Comparison of ENCODE assay signal across 1 cellular context in the genomic region with DNA sequence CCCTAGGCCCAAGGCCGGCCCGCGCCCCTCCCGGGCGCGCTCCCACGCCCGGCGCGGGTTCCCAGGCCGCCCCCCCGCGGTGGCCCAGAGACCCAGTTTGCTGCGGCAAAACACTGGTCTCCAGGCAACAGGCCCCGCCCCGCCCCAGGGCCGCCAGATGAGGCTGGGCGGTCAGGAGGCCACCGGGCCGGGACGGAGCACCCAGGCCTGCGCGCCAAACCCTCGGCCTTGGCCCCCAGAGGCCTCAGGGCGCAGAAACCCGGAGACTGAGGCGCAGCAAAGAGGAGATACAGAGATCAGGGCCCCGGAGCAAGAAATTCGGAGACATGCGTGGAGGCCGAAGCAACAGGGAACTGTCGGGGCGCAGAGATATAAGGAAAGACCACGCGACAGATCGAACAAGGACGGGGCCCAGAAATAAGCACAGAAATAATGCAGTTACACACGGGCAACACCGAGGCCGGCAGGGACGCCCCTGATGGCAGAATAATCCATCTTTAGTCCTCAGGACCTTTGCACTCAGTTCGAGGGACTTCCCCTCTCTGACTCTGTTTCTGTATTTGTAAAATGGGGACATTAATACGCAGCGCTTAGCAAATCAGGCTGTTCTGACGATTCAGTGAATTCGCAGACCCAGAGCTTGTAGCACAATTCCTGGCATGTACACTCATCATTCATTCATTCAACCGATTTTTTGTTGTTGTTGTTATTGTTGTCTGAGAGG.
TF ChIP-seq lines count a peak whose summit lies in the region.

No MANE protein-coding gene starts in this region.

TF ChIP-seq in GM12878, 131 proteins besides CTCF, POLR2A, EP300 and RAD21 (continued from another document and continues in another):
- TF ChIP-seq EGR1 (IDR thresholded peaks at IDR 0.05; ENCODE audit: borderline replicate concordance in 1 of 2, low read depth in 2 of 2, low read length in 2 of 2) (peak in 1 of 2 experiments; percentile 69; a peak in 1 of 3 replicates), HDAC6 (IDR thresholded peaks at IDR 0.05; ENCODE audit: unreplicated experiment) (no peak), PML (IDR thresholded peaks at IDR 0.05; ENCODE audit: low read length) (no peak), FOXK2 (IDR thresholded peaks at IDR 0.05) (no peak), PAX5 (IDR thresholded peaks at IDR 0.05; ENCODE audit: borderline replicate concordance, low read depth, low read length) (no peak), GABPA (IDR thresholded peaks at IDR 0.05; ENCODE audit: low read depth) (no peak), BHLHE40 (IDR thresholded peaks at IDR 0.05; ENCODE audit: borderline replicate concordance in 1 of 2, low read depth in 2 of 2, low read length in 1 of 2) (peak in 1 of 2 experiments; percentile 44; a peak in 1 of 4 replicates), MEF2B (IDR thresholded peaks at IDR 0.05; ENCODE audit: partially characterized antibody, poor library complexity, severe bottlenecking) (no peak), ZNF217 (IDR thresholded peaks at IDR 0.05) (no peak), RBBP5 (conservative IDR thresholded peaks at IDR 0.05) (no peak), NR2F1 (conservative IDR thresholded peaks at IDR 0.05) (peak; percentile 90), SPI1 (IDR thresholded peaks at IDR 0.05; ENCODE audit: borderline replicate concordance, insufficient read depth, low read depth, low read length) (no peak), TCF3 (IDR thresholded peaks at IDR 0.05; ENCODE audit: borderline replicate concordance, insufficient read depth, low read depth, low read length) (no peak), NFYA (IDR thresholded peaks at IDR 0.05; ENCODE audit: borderline replicate concordance, low read depth, low read length) (no peak), NRF1 (conservative IDR thresholded peaks at IDR 0.05; ENCODE audit: low read depth, low read length) (no peak), TCF12 (IDR thresholded peaks at IDR 0.05; ENCODE audit: low read depth, low read length) (no peak), POLR2AphosphoS2 (IDR thresholded peaks at IDR 0.05; ENCODE audit: low read depth, low read length) (no peak), ASH2L (IDR thresholded peaks at IDR 0.05; ENCODE audit: borderline replicate concordance, low read depth) (no peak), STAT1 (conservative IDR thresholded peaks at IDR 0.05) (no peak), POLR2AphosphoS5 (IDR thresholded peaks at IDR 0.05; ENCODE audit: low read length) (no peak), SUPT20H (IDR thresholded peaks at IDR 0.05; ENCODE audit: borderline replicate concordance, control insufficient read depth, low read depth, low read length) (no peak), SMARCA5 (IDR thresholded peaks at IDR 0.05) (no peak)
- TF ChIP-seq, protein P1, sequence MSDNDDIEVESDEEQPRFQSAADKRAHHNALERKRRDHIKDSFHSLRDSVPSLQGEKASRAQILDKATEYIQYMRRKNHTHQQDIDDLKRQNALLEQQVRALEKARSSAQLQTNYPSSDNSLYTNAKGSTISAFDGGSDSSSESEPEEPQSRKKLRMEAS (IDR thresholded peaks at IDR 0.05; ENCODE audit: low read depth, low read length): no peak
- TF ChIP-seq, protein P2, sequence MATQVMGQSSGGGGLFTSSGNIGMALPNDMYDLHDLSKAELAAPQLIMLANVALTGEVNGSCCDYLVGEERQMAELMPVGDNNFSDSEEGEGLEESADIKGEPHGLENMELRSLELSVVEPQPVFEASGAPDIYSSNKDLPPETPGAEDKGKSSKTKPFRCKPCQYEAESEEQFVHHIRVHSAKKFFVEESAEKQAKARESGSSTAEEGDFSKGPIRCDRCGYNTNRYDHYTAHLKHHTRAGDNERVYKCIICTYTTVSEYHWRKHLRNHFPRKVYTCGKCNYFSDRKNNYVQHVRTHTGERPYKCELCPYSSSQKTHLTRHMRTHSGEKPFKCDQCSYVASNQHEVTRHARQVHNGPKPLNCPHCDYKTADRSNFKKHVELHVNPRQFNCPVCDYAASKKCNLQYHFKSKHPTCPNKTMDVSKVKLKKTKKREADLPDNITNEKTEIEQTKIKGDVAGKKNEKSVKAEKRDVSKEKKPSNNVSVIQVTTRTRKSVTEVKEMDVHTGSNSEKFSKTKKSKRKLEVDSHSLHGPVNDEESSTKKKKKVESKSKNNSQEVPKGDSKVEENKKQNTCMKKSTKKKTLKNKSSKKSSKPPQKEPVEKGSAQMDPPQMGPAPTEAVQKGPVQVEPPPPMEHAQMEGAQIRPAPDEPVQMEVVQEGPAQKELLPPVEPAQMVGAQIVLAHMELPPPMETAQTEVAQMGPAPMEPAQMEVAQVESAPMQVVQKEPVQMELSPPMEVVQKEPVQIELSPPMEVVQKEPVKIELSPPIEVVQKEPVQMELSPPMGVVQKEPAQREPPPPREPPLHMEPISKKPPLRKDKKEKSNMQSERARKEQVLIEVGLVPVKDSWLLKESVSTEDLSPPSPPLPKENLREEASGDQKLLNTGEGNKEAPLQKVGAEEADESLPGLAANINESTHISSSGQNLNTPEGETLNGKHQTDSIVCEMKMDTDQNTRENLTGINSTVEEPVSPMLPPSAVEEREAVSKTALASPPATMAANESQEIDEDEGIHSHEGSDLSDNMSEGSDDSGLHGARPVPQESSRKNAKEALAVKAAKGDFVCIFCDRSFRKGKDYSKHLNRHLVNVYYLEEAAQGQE (IDR thresholded peaks at IDR 0.05; ENCODE audit: low read depth, low read length): no peak
- TF ChIP-seq, protein P3, sequence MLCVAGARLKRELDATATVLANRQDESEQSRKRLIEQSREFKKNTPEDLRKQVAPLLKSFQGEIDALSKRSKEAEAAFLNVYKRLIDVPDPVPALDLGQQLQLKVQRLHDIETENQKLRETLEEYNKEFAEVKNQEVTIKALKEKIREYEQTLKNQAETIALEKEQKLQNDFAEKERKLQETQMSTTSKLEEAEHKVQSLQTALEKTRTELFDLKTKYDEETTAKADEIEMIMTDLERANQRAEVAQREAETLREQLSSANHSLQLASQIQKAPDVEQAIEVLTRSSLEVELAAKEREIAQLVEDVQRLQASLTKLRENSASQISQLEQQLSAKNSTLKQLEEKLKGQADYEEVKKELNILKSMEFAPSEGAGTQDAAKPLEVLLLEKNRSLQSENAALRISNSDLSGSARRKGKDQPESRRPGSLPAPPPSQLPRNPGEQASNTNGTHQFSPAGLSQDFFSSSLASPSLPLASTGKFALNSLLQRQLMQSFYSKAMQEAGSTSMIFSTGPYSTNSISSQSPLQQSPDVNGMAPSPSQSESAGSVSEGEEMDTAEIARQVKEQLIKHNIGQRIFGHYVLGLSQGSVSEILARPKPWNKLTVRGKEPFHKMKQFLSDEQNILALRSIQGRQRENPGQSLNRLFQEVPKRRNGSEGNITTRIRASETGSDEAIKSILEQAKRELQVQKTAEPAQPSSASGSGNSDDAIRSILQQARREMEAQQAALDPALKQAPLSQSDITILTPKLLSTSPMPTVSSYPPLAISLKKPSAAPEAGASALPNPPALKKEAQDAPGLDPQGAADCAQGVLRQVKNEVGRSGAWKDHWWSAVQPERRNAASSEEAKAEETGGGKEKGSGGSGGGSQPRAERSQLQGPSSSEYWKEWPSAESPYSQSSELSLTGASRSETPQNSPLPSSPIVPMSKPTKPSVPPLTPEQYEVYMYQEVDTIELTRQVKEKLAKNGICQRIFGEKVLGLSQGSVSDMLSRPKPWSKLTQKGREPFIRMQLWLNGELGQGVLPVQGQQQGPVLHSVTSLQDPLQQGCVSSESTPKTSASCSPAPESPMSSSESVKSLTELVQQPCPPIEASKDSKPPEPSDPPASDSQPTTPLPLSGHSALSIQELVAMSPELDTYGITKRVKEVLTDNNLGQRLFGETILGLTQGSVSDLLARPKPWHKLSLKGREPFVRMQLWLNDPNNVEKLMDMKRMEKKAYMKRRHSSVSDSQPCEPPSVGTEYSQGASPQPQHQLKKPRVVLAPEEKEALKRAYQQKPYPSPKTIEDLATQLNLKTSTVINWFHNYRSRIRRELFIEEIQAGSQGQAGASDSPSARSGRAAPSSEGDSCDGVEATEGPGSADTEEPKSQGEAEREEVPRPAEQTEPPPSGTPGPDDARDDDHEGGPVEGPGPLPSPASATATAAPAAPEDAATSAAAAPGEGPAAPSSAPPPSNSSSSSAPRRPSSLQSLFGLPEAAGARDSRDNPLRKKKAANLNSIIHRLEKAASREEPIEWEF (IDR thresholded peaks at IDR 0.05; ENCODE audit: insufficient replicate concordance, low read depth, low read length): no peak
- TF ChIP-seq, protein P4, sequence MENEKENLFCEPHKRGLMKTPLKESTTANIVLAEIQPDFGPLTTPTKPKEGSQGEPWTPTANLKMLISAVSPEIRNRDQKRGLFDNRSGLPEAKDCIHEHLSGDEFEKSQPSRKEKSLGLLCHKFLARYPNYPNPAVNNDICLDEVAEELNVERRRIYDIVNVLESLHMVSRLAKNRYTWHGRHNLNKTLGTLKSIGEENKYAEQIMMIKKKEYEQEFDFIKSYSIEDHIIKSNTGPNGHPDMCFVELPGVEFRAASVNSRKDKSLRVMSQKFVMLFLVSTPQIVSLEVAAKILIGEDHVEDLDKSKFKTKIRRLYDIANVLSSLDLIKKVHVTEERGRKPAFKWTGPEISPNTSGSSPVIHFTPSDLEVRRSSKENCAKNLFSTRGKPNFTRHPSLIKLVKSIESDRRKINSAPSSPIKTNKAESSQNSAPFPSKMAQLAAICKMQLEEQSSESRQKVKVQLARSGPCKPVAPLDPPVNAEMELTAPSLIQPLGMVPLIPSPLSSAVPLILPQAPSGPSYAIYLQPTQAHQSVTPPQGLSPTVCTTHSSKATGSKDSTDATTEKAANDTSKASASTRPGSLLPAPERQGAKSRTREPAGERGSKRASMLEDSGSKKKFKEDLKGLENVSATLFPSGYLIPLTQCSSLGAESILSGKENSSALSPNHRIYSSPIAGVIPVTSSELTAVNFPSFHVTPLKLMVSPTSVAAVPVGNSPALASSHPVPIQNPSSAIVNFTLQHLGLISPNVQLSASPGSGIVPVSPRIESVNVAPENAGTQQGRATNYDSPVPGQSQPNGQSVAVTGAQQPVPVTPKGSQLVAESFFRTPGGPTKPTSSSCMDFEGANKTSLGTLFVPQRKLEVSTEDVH (IDR thresholded peaks at IDR 0.05; ENCODE audit: low read depth, partially characterized antibody): no peak
- TF ChIP-seq, protein P5, sequence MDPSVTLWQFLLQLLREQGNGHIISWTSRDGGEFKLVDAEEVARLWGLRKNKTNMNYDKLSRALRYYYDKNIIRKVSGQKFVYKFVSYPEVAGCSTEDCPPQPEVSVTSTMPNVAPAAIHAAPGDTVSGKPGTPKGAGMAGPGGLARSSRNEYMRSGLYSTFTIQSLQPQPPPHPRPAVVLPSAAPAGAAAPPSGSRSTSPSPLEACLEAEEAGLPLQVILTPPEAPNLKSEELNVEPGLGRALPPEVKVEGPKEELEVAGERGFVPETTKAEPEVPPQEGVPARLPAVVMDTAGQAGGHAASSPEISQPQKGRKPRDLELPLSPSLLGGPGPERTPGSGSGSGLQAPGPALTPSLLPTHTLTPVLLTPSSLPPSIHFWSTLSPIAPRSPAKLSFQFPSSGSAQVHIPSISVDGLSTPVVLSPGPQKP (IDR thresholded peaks at IDR 0.05; ENCODE audit: low read depth, low read length): no peak
- TF ChIP-seq, protein P6, sequence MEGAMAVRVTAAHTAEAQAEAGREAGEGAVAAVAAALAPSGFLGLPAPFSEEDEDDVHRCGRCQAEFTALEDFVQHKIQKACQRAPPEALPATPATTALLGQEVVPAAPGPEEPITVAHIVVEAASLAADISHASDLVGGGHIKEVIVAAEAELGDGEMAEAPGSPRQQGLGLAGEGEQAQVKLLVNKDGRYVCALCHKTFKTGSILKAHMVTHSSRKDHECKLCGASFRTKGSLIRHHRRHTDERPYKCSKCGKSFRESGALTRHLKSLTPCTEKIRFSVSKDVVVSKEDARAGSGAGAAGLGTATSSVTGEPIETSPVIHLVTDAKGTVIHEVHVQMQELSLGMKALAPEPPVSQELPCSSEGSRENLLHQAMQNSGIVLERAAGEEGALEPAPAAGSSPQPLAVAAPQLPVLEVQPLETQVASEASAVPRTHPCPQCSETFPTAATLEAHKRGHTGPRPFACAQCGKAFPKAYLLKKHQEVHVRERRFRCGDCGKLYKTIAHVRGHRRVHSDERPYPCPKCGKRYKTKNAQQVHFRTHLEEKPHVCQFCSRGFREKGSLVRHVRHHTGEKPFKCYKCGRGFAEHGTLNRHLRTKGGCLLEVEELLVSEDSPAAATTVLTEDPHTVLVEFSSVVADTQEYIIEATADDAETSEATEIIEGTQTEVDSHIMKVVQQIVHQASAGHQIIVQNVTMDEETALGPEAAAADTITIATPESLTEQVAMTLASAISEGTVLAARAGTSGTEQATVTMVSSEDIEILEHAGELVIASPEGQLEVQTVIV (IDR thresholded peaks at IDR 0.05; ENCODE audit: borderline replicate concordance, partially characterized antibody): no peak
- TF ChIP-seq, protein P7, sequence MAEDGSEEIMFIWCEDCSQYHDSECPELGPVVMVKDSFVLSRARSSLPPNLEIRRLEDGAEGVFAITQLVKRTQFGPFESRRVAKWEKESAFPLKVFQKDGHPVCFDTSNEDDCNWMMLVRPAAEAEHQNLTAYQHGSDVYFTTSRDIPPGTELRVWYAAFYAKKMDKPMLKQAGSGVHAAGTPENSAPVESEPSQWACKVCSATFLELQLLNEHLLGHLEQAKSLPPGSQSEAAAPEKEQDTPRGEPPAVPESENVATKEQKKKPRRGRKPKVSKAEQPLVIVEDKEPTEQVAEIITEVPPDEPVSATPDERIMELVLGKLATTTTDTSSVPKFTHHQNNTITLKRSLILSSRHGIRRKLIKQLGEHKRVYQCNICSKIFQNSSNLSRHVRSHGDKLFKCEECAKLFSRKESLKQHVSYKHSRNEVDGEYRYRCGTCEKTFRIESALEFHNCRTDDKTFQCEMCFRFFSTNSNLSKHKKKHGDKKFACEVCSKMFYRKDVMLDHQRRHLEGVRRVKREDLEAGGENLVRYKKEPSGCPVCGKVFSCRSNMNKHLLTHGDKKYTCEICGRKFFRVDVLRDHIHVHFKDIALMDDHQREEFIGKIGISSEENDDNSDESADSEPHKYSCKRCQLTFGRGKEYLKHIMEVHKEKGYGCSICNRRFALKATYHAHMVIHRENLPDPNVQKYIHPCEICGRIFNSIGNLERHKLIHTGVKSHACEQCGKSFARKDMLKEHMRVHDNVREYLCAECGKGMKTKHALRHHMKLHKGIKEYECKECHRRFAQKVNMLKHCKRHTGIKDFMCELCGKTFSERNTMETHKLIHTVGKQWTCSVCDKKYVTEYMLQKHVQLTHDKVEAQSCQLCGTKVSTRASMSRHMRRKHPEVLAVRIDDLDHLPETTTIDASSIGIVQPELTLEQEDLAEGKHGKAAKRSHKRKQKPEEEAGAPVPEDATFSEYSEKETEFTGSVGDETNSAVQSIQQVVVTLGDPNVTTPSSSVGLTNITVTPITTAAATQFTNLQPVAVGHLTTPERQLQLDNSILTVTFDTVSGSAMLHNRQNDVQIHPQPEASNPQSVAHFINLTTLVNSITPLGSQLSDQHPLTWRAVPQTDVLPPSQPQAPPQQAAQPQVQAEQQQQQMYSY (CRISPR knock-in tag; IDR thresholded peaks at IDR 0.05): no peak
